ENCODE assay signal across 1 cellular context in the genomic region with DNA sequence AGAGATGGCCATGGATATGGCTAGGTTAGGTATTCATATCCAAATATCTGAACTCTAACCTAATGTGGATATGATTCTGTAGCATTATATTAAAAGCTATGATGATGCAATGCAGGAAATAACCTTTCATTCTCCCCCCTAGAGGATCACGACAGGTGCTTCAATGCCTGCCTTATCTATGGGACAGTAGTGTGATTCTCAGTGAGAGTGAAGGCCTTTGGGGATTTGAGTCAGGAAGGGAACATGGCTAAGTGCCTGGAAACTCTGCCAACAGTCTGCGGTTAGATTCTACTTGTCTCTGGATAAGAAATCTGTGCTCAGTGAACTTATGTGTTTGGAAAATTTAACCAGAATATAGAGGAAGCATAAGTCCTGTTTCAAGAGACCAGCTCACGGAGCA.
TF ChIP-seq lines count a peak whose summit lies in the region.

No MANE protein-coding gene starts in this region.

TF ChIP-seq in SK-N-SH, 30 proteins besides CTCF, POLR2A, EP300 and RAD21 (continued from another document):
- TF ChIP-seq IRF3 (IDR thresholded peaks at IDR 0.05; ENCODE audit: low read depth, low read length) (no peak), YY1 (IDR thresholded peaks at IDR 0.05; ENCODE audit: low read depth) (no peak), JUND (IDR thresholded peaks at IDR 0.05) (no peak)
TF ChIP-seq in SK-N-SH: peak in this region for 0.
